ENCODE assay signal across 22 cellular contexts in the genomic region with DNA sequence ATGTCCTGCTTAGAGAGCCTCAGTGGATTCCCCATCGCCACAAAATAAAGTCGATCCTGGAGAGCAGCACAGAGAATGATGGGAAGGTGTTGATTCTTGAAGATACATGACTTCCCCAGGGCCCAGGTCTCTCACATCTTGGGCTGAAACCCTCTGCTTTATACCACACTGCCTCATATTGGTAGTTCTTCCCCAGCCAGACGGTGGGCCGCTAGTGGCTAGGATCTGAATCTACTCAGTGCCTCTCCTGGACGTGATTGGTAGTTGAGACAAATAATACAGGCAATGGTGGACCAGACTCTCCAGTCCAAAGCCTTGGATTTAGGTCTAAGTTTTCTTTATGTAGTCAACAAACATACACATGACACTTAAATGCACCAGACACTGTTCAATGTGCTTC. TPM values are rescaled to one million over a fixed set of nuclear protein-coding genes. Genes with fewer than 3 reads are reported as not detected.
DNase-seq lines count a peak whose midpoint lies in the region; ATAC-seq, FAIRE-seq and TF ChIP-seq lines count a peak whose summit lies in the region.
"Had no signal": no experiment of that assay in that cellular context is flagged by ENCODE, and none has a peak within 500 bp of the region (broad histone marks: within the 10 kb centered on the region; RNA-seq: fewer than 3 reads in every experiment).

No MANE protein-coding gene starts in this region.

- H3K27me3 Mint-ChIP-seq in natural killer cell treated with Interleukin-12 subunit alpha and Interleukin-12 subunit beta and Interleukin-15 and Interleukin-18, amount 100 ng/mL, for 72 hours = no peaks in the 10 kb centered on the region
- H3K27me3 Mint-ChIP-seq in natural killer cell (ENCODE audit: low read depth in 2 of 2) (no peaks in the 10 kb centered on the region), IgD-negative memory B cell (no peaks in the 10 kb centered on the region), H9 (ENCODE audit: low read depth) (no peaks in the 10 kb centered on the region)
- H3K27me3 Mint-ChIP-seq: CD4-positive, alpha-beta T cell had no signal

- H3K4me3 Mint-ChIP-seq in natural killer cell treated with Interleukin-12 subunit alpha and Interleukin-12 subunit beta and Interleukin-15 and Interleukin-18, amount 100 ng/mL, for 72 hours = peak overlapping the region; percentile 63
- H3K4me3 Mint-ChIP-seq in natural killer cell (no peak overlapping the region), IgD-negative memory B cell (peak overlapping the region in 1 of 4 donors; percentile 78), H9 (no peak overlapping the region)
- H3K4me3 Mint-ChIP-seq: CD4-positive, alpha-beta T cell had no signal

- H3K9ac ChIP-seq in H9 (ENCODE audit: extremely low read depth, insufficient read length, low read length) = no peak overlapping the region

- no peaks in the 10 kb centered on the region for H4K20me1 ChIP-seq in H9 (ENCODE audit: control insufficient read depth, insufficient read depth, insufficient read length)

- no peak overlapping the region for H3K23ac ChIP-seq in H9 (ENCODE audit: insufficient read length, low read depth, low read length)

- H3K27ac ChIP-seq in upper lobe of right lung (no peak overlapping the region), H9 (ENCODE audit: insufficient read length, low read depth, low read length) (no peak overlapping the region)
- H3K27ac ChIP-seq: A549 had no signal

- H3K4me2 ChIP-seq in H9 (ENCODE audit: insufficient read depth, insufficient read length, low read length) = no peak overlapping the region
- H3K4me2 ChIP-seq: A549 had no signal

- H2BK15ac ChIP-seq in H9 (ENCODE audit: low read depth, low read length) = no peak overlapping the region

- H3K79me2 ChIP-seq in H9 (ENCODE audit: insufficient read depth, low read length) = no peaks in the 10 kb centered on the region

- no CpG with 5 or more reads among the region's 5 CpGs for WGBS in H9 (ENCODE audit: extremely low coverage, insufficient read length, low lambda C conversion rate)

- H3K14ac ChIP-seq in H9 (ENCODE audit: insufficient read depth, low read length) = no peak overlapping the region

- no peak overlapping the region for H2BK120ac ChIP-seq in H9 (ENCODE audit: low read depth, low read length, poor library complexity, severe bottlenecking)

- H3K23me2 ChIP-seq in H9 (ENCODE audit: insufficient read length, low read depth, low read length, poor library complexity, severe bottlenecking) = no peaks in the 10 kb centered on the region

- H3T11ph ChIP-seq in H9 (ENCODE audit: low read length) = no peak overlapping the region

- H3K4ac ChIP-seq in H9 (ENCODE audit: low read depth, low read length) = no peak overlapping the region

- no peak overlapping the region for H2AFZ ChIP-seq in H9 (ENCODE audit: low read length)

- H3K27me3 ChIP-seq in bronchial epithelial cell (ENCODE audit: control insufficient read depth, insufficient read depth, low read length) (no peaks in the 10 kb centered on the region), upper lobe of right lung (no peaks in the 10 kb centered on the region), H9 (ENCODE audit: insufficient read depth, low read length) (no peaks in the 10 kb centered on the region)
- H3K27me3 ChIP-seq: BE2C had no signal

- no peak overlapping the region for H4K5ac ChIP-seq in H9 (ENCODE audit: insufficient read length, low read depth, low read length)

- no peak overlapping the region for H2BK20ac ChIP-seq in H9 (ENCODE audit: low read depth, low read length, poor library complexity, severe bottlenecking)

- H3K18ac ChIP-seq in H9 (ENCODE audit: insufficient read length, low read depth, low read length) = no peak overlapping the region

- no peak for ATAC-seq in natural killer cell treated with Interleukin-12 subunit alpha and Interleukin-12 subunit beta and Interleukin-15 and Interleukin-18, amount 100 ng/mL, for 72 hours
- ATAC-seq in natural killer cell = no peak
- no peak for ATAC-seq in upper lobe of right lung
- ATAC-seq: A549, Panc1, SK-N-SH treated with all-trans-retinoic acid at 6 μM for 48 hours had no signal

- no peaks in the 10 kb centered on the region for H3K4me1 ChIP-seq in upper lobe of right lung
- peaks cover 2% of the 10 kb centered on the region; the same call in 1 of the 2 replicates for H3K4me1 ChIP-seq in H9 (ENCODE audit: insufficient read depth, low read length)
- H3K4me1 ChIP-seq: BE2C, Caco-2 had no signal

- no peak for DNase-seq in natural killer cell treated with Interleukin-12 subunit alpha and Interleukin-12 subunit beta and Interleukin-15 and Interleukin-18, amount 100 ng/mL, for 72 hours (ENCODE audit: low spot score)
- DNase-seq in natural killer cell (no peak), bronchial epithelial cell (ENCODE audit: low read depth) (no peak), upper lobe of right lung (no peak), H9 (no peak), DMS114 treated with DMSO at 0.1 percent for 48 hours (lab: John Stamatoyannopoulos, UW; ENCODE audit: unreplicated experiment) (no peak)
- DNase-seq: BE2C; Caco-2; CD4-positive, alpha-beta T cell; DMS 273 treated with DMSO at 0.1 percent for 48 hours; DND-41; Karpas-422; MV-4-11; NCI-H1694 treated with DMSO at 0.1 percent for 48 hours; NCI-H2081 treated with DMSO at 0.1 percent for 48 hours; NCI-H2171 treated with DMSO at 0.1 percent for 48 hours; NCI-H524 treated with DMSO at 0.1 percent for 48 hours; NCI-H82 had no signal

- H3K36me3 ChIP-seq in bronchial epithelial cell (ENCODE audit: control insufficient read depth, insufficient read depth, low read length) (no peaks in the 10 kb centered on the region), upper lobe of right lung (no peaks in the 10 kb centered on the region)
- H3K36me3 ChIP-seq: BE2C had no signal

- H3K27ac Mint-ChIP-seq in natural killer cell treated with Interleukin-12 subunit alpha and Interleukin-12 subunit beta and Interleukin-15 and Interleukin-18, amount 100 ng/mL, for 72 hours = peak overlapping the region; percentile 51 to 81
- H3K27ac Mint-ChIP-seq in natural killer cell (no peak overlapping the region), IgD-negative memory B cell (peak overlapping the region in 2 of 3 donors; percentile 36 to 90), H9 (no peak overlapping the region)
- H3K27ac Mint-ChIP-seq: CD4-positive, alpha-beta T cell had no signal

- H3K79me1 ChIP-seq in H9 (ENCODE audit: insufficient read depth, low read depth, low read length, poor library complexity, severe bottlenecking) = no peaks in the 10 kb centered on the region

- H2AK5ac ChIP-seq in H9 (ENCODE audit: insufficient read length, low read length) = no peak overlapping the region

- TF ChIP-seq CTCF in natural killer cell (IDR thresholded peaks at IDR 0.05) (no peak), bronchial epithelial cell (IDR thresholded peaks at IDR 0.05; ENCODE audit: insufficient read depth, low read length, severe bottlenecking) (no peak), upper lobe of right lung (IDR thresholded peaks at IDR 0.05) (no peak), H9 (conservative IDR thresholded peaks at IDR 0.05) (no peak)

- peak; percentile 50 for FAIRE-seq in bronchial epithelial cell (lab: Jason Lieb, UNC)

- H2BK12ac ChIP-seq in H9 (ENCODE audit: insufficient read length, low read depth, low read length) = no peak overlapping the region

- peaks cover 28 to 33% of the 10 kb centered on the region in 2 donors for H3K4me1 Mint-ChIP-seq in natural killer cell treated with Interleukin-12 subunit alpha and Interleukin-12 subunit beta and Interleukin-15 and Interleukin-18, amount 100 ng/mL, for 72 hours (ENCODE audit: low read depth in 2 of 2)
- H3K4me1 Mint-ChIP-seq in natural killer cell (peaks cover 0 to 12% of the 10 kb centered on the region in 2 donors), IgD-negative memory B cell (peaks cover 56 to 73% (median 59%) of the 10 kb centered on the region in 3 donors), H9 (peaks cover 30 to 44% of the 10 kb centered on the region in 2 experiments)

- H4K91ac ChIP-seq in H9 (ENCODE audit: insufficient read length, low read depth, low read length) = no peak overlapping the region

- no peak overlapping the region for H3K56ac ChIP-seq in H9 (ENCODE audit: insufficient read length, low read depth, low read length)

- intact Hi-C loops in natural killer cell (cut with micrococcal nuclease) = no loop called here
- intact Hi-C loops in upper lobe of right lung (cut with DNase I) = no loop called here

- H3K9me3 Mint-ChIP-seq in natural killer cell treated with Interleukin-12 subunit alpha and Interleukin-12 subunit beta and Interleukin-15 and Interleukin-18, amount 100 ng/mL, for 72 hours = no peaks in the 10 kb centered on the region
- H3K9me3 Mint-ChIP-seq in natural killer cell (no peaks in the 10 kb centered on the region), IgD-negative memory B cell (no peaks in the 10 kb centered on the region), H9 (no peaks in the 10 kb centered on the region)
- H3K9me3 Mint-ChIP-seq: CD4-positive, alpha-beta T cell had no signal

- no peaks in the 10 kb centered on the region for H3K36me3 Mint-ChIP-seq in natural killer cell treated with Interleukin-12 subunit alpha and Interleukin-12 subunit beta and Interleukin-15 and Interleukin-18, amount 100 ng/mL, for 72 hours
- H3K36me3 Mint-ChIP-seq in natural killer cell = no peaks in the 10 kb centered on the region
- H3K36me3 Mint-ChIP-seq in IgD-negative memory B cell = peaks cover 2% of the 10 kb centered on the region
- H3K36me3 Mint-ChIP-seq in H9 (ENCODE audit: insufficient read depth in 1 of 3, low read depth in 3 of 3) = no peaks in the 10 kb centered on the region

- no peaks in the 10 kb centered on the region for H3K9me3 ChIP-seq in upper lobe of right lung
- no peaks in the 10 kb centered on the region for H3K9me3 ChIP-seq in H9 (ENCODE audit: control insufficient read depth, low read depth, low read length)
- H3K9me3 ChIP-seq: A549, BE2C, Caco-2 had no signal

- H4K8ac ChIP-seq in H9 (replicated peaks; ENCODE audit: insufficient read length, low read depth, low read length) = no peak overlapping the region

- H3K4me3 ChIP-seq in bronchial epithelial cell (ENCODE audit: low read depth, low read length) (no peak overlapping the region), upper lobe of right lung (no peak overlapping the region)
- H3K4me3 ChIP-seq: A549 had no signal

- H2BK5ac ChIP-seq in H9 (ENCODE audit: insufficient read length, low read length) = no peak overlapping the region

RNA-seq across cellular contexts. Expression of a gene that starts 49.6 kb away (rescaled TPM):
- total RNA-seq in natural killer cell treated with Interleukin-12 subunit alpha and Interleukin-12 subunit beta and Interleukin-15 and Interleukin-18, amount 100 ng/mL, for 72 hours = 100 to 1,000 TPM; 101 to 164 TPM
- total RNA-seq in natural killer cell (10 to 100 TPM; 84.7 to 97.1 (median 87.5) TPM), bronchial epithelial cell (167 and 195 TPM in 2 replicates), upper lobe of right lung (221 TPM), H9 (2021) (217 and 224 TPM in 2 replicates)
- 248 TPM for polyA plus RNA-seq in IgD-negative memory B cell

Comparison
In these comparisons a context has a peak if more than half of its experiments do, and no peak if none do; other contexts are left out.
1. H3K27ac Mint-ChIP-seq: peak in natural killer cell treated with Interleukin-12 subunit alpha and Interleukin-12 subunit beta and Interleukin-15 and Interleukin-18, amount 100 ng/mL, for 72 hours (2 of 2) and IgD-negative memory B cell (2 of 3); none in natural killer cell (0 of 2) and H9 (0 of 3).